ENCODE assay signal across 31 cellular contexts in genomic region chr10:102172288-102172687, GRCh38. TPM values are rescaled to one million over a fixed set of nuclear protein-coding genes. Genes with fewer than 3 reads are reported as not detected.
"Had no signal": no experiment of that assay in that cellular context is flagged by ENCODE, and none has a peak within 500 bp of the region (broad histone marks: within the 10 kb centered on the region; RNA-seq: fewer than 3 reads in every experiment).

No MANE protein-coding gene starts in this region.

- H3K4me1 Mint-ChIP-seq: endodermal cell, mesothelial cell of epicardium had no signal

- H3K4me1 ChIP-seq: colonic mucosa had no signal

- H3K36me3 Mint-ChIP-seq: mesothelial cell of epicardium, naive B cell had no signal

- H3K27ac ChIP-seq: colonic mucosa, epithelial cell of prostate, esophagus squamous epithelium, gastrocnemius medialis, heart right ventricle, left lung, lower lobe of right lung had no signal

- H3K27ac Mint-ChIP-seq: dendritic cell treated with granulocyte-macrophage colony-stimulating factor and Interleukin-4, amounts not matched to agents 40 ng/mL and 50 ng/mL, for 4 days; effector memory CD8-positive, alpha-beta T cell; endodermal cell; mesothelial cell of epicardium; naive B cell had no signal

- H3K4me3 Mint-ChIP-seq: dendritic cell treated with granulocyte-macrophage colony-stimulating factor and Interleukin-4, amounts not matched to agents 40 ng/mL and 50 ng/mL, for 4 days; effector memory CD8-positive, alpha-beta T cell; endodermal cell; mesothelial cell of epicardium; naive B cell had no signal

- H3K27me3 ChIP-seq: colonic mucosa, gastrocnemius medialis, heart right ventricle, left lung had no signal

- FAIRE-seq: endometrium, islet of Langerhans, keratinocyte had no signal

- H3K9me3 Mint-ChIP-seq: dendritic cell treated with granulocyte-macrophage colony-stimulating factor and Interleukin-4, amounts not matched to agents 40 ng/mL and 50 ng/mL, for 4 days; effector memory CD8-positive, alpha-beta T cell; endodermal cell; mesothelial cell of epicardium; naive B cell had no signal

- DNase-seq: colonic mucosa; cortex of kidney; effector CD8-positive, alpha-beta T cell; effector memory CD8-positive, alpha-beta T cell; endodermal cell; erythroblast; esophagus squamous epithelium; foreskin fibroblast; foreskin melanocyte; gastrocnemius medialis; glutamatergic neuron; head of caudate nucleus; heart right ventricle; hippocampal formation; left cardiac atrium; left lung; left ventricle myocardium superior; lower lobe of right lung; mesenchymal stem cell; mucosa of descending colon; naive B cell had no signal

- ATAC-seq: effector memory CD8-positive, alpha-beta T cell; esophagus mucosa; gastrocnemius medialis; heart right ventricle; left cardiac atrium; left lung; left ventricle myocardium superior; lower lobe of right lung; mucosa of descending colon had no signal

- H3K9me3 ChIP-seq: colonic mucosa, esophagus squamous epithelium, gastrocnemius medialis, heart right ventricle, left lung, lower lobe of right lung, mucosa of descending colon had no signal

- H3K4me3 ChIP-seq: colonic mucosa, esophagus squamous epithelium, gastrocnemius medialis, heart right ventricle, left lung, lower lobe of right lung, mucosa of descending colon had no signal

- H3K36me3 ChIP-seq: colonic mucosa, esophagus squamous epithelium, gastrocnemius medialis, heart right ventricle, left lung, lower lobe of right lung had no signal

RNA-seq across cellular contexts. Expression of gene ELOVL3, which starts 53.8 kb away (rescaled TPM):
- total RNA-seq: dermis microvascular lymphatic vessel endothelial cell, endodermal cell, esophagus mucosa, esophagus squamous epithelium, glomerular endothelial cell, left ventricle myocardium superior, lung microvascular endothelial cell had no signal
